Comparison of ENCODE assay signal across 1 cellular context in genomic region chr3:30492581-30493192, GRCh38.
A peak's percentile ranks its signal among the peaks of the same experiment; 100 is the strongest.
TF ChIP-seq lines count a peak whose summit lies in the region.

No MANE protein-coding gene starts in this region.

TF ChIP-seq in HepG2, 621 proteins besides CTCF, POLR2A, EP300 and RAD21 (continued from another document and continues in another):
- peak; percentile 63; the same call in 1 of the 2 replicates for TF ChIP-seq ZNF503 (CRISPR knock-in tag; IDR thresholded peaks at IDR 0.05)
- TF ChIP-seq HNF1B (CRISPR knock-in tag; IDR thresholded peaks at IDR 0.05), result no peak
- peak; percentile 59 for TF ChIP-seq ELF3 (CRISPR knock-in tag; IDR thresholded peaks at IDR 0.05)
- no peak for TF ChIP-seq ZBTB4 (CRISPR knock-in tag; IDR thresholded peaks at IDR 0.05; ENCODE audit: borderline replicate concordance)
- TF ChIP-seq TIGD3 (CRISPR knock-in tag; IDR thresholded peaks at IDR 0.05; ENCODE audit: borderline replicate concordance), result no peak
- TF ChIP-seq, protein P1, sequence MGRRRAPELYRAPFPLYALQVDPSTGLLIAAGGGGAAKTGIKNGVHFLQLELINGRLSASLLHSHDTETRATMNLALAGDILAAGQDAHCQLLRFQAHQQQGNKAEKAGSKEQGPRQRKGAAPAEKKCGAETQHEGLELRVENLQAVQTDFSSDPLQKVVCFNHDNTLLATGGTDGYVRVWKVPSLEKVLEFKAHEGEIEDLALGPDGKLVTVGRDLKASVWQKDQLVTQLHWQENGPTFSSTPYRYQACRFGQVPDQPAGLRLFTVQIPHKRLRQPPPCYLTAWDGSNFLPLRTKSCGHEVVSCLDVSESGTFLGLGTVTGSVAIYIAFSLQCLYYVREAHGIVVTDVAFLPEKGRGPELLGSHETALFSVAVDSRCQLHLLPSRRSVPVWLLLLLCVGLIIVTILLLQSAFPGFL (CRISPR knock-in tag; IDR thresholded peaks at IDR 0.05), result no peak
- TF ChIP-seq POLR2AphosphoS5 (IDR thresholded peaks at IDR 0.05; ENCODE audit: low read depth, low read length), result no peak
- no peak; the same call in 1 of the 2 replicates for TF ChIP-seq ZNF280D (CRISPR knock-in tag; IDR thresholded peaks at IDR 0.05)
- no peak for TF ChIP-seq ZNF562 (CRISPR knock-in tag; IDR thresholded peaks at IDR 0.05; ENCODE audit: borderline replicate concordance)
- TF ChIP-seq, protein P2, sequence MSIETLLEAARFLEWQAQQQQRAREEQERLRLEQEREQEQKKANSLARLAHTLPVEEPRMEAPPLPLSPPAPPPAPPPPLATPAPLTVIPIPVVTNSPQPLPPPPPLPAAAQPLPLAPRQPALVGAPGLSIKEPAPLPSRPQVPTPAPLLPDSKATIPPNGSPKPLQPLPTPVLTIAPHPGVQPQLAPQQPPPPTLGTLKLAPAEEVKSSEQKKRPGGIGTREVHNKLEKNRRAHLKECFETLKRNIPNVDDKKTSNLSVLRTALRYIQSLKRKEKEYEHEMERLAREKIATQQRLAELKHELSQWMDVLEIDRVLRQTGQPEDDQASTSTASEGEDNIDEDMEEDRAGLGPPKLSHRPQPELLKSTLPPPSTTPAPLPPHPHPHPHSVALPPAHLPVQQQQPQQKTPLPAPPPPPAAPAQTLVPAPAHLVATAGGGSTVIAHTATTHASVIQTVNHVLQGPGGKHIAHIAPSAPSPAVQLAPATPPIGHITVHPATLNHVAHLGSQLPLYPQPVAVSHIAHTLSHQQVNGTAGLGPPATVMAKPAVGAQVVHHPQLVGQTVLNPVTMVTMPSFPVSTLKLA (IDR thresholded peaks at IDR 0.05), result peak; percentile 34; the same call in 1 of the 2 replicates
- 0 out of 2 replicates have a peak, but pooled peaks have one; percentile 68 for TF ChIP-seq SMYD3 (CRISPR knock-in tag; IDR thresholded peaks at IDR 0.05)
- no peak for TF ChIP-seq JUND (CRISPR knock-in tag; IDR thresholded peaks at IDR 0.05)
- no peak for TF ChIP-seq ZMYM2 (CRISPR knock-in tag; IDR thresholded peaks at IDR 0.05)
- TF ChIP-seq NAIF1 (CRISPR knock-in tag; IDR thresholded peaks at IDR 0.05; ENCODE audit: borderline replicate concordance), result no peak
- no peak for TF ChIP-seq NFKBIZ (CRISPR knock-in tag; IDR thresholded peaks at IDR 0.05)
- TF ChIP-seq ZNF441 (CRISPR knock-in tag; IDR thresholded peaks at IDR 0.05; ENCODE audit: borderline replicate concordance), result no peak
- TF ChIP-seq KDM3A (CRISPR knock-in tag; IDR thresholded peaks at IDR 0.05; ENCODE audit: low read depth), result no peak
- TF ChIP-seq DNMT3B (CRISPR knock-in tag; conservative IDR thresholded peaks at IDR 0.05), result no peak; the same call in 1 of the 2 replicates
- no peak for TF ChIP-seq LBX2 (CRISPR knock-in tag; IDR thresholded peaks at IDR 0.05; ENCODE audit: borderline replicate concordance)
- TF ChIP-seq AGO2 (optimal IDR thresholded peaks at IDR 0.05; ENCODE audit: low read depth, low read length), result no peak
- no peak for TF ChIP-seq ZNF570 (CRISPR knock-in tag; IDR thresholded peaks at IDR 0.05; ENCODE audit: borderline replicate concordance)
- no peak for TF ChIP-seq ZNF276 (CRISPR knock-in tag; IDR thresholded peaks at IDR 0.05; ENCODE audit: low read depth)
- no peak for TF ChIP-seq ZBTB42 (CRISPR knock-in tag; IDR thresholded peaks at IDR 0.05)
- TF ChIP-seq ZNF749 (CRISPR knock-in tag; IDR thresholded peaks at IDR 0.05; ENCODE audit: borderline replicate concordance), result no peak
- TF ChIP-seq ZNF557 (CRISPR knock-in tag; IDR thresholded peaks at IDR 0.05), result 0 out of 2 replicates have a peak, but pooled peaks have one; percentile 63
- TF ChIP-seq, protein P3, sequence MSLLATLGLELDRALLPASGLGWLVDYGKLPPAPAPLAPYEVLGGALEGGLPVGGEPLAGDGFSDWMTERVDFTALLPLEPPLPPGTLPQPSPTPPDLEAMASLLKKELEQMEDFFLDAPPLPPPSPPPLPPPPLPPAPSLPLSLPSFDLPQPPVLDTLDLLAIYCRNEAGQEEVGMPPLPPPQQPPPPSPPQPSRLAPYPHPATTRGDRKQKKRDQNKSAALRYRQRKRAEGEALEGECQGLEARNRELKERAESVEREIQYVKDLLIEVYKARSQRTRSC (CRISPR knock-in tag; IDR thresholded peaks at IDR 0.05; ENCODE audit: low read depth), result no peak
- no peak for TF ChIP-seq HCFC1 (IDR thresholded peaks at IDR 0.05; ENCODE audit: low read depth, low read length)
- TF ChIP-seq SNAPC2 (CRISPR knock-in tag; IDR thresholded peaks at IDR 0.05), result no peak
- no peak for TF ChIP-seq ZNF720 (CRISPR knock-in tag; IDR thresholded peaks at IDR 0.05)
- no peak for TF ChIP-seq ZNF703 (CRISPR knock-in tag; IDR thresholded peaks at IDR 0.05; ENCODE audit: borderline replicate concordance)
- TF ChIP-seq TBP (CRISPR knock-in tag; IDR thresholded peaks at IDR 0.05), result no peak
- TF ChIP-seq KAT7 (CRISPR knock-in tag; IDR thresholded peaks at IDR 0.05; ENCODE audit: borderline replicate concordance), result peak; percentile 51; the same call in 1 of the 2 replicates
- TF ChIP-seq ZNF367 (CRISPR knock-in tag; IDR thresholded peaks at IDR 0.05; ENCODE audit: borderline replicate concordance), result no peak
- TF ChIP-seq MIXL1 (CRISPR knock-in tag; IDR thresholded peaks at IDR 0.05), result peak; percentile 72
- TF ChIP-seq, protein P4, sequence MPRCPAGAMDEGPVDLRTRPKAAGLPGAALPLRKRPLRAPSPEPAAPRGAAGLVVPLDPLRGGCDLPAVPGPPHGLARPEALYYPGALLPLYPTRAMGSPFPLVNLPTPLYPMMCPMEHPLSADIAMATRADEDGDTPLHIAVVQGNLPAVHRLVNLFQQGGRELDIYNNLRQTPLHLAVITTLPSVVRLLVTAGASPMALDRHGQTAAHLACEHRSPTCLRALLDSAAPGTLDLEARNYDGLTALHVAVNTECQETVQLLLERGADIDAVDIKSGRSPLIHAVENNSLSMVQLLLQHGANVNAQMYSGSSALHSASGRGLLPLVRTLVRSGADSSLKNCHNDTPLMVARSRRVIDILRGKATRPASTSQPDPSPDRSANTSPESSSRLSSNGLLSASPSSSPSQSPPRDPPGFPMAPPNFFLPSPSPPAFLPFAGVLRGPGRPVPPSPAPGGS (CRISPR knock-in tag; IDR thresholded peaks at IDR 0.05), result no peak
- TF ChIP-seq PCBP2 (optimal IDR thresholded peaks at IDR 0.05; ENCODE audit: low read depth, low read length, poor library complexity, severe bottlenecking), result no peak
- TF ChIP-seq ZBTB1 (CRISPR knock-in tag; IDR thresholded peaks at IDR 0.05; ENCODE audit: borderline replicate concordance), result no peak
- TF ChIP-seq, protein P5, sequence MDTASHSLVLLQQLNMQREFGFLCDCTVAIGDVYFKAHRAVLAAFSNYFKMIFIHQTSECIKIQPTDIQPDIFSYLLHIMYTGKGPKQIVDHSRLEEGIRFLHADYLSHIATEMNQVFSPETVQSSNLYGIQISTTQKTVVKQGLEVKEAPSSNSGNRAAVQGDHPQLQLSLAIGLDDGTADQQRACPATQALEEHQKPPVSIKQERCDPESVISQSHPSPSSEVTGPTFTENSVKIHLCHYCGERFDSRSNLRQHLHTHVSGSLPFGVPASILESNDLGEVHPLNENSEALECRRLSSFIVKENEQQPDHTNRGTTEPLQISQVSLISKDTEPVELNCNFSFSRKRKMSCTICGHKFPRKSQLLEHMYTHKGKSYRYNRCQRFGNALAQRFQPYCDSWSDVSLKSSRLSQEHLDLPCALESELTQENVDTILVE (CRISPR knock-in tag; IDR thresholded peaks at IDR 0.05), result no peak
